Comparison of ENCODE assay signal across 11 cellular contexts in genomic region chr21:38659936-38660332, GRCh38.
A peak's percentile ranks its signal among the peaks of the same experiment; 100 is the strongest.
DNase-seq lines count a peak whose midpoint lies in the region; ATAC-seq, FAIRE-seq and TF ChIP-seq lines count a peak whose summit lies in the region.
"Had no signal": no experiment of that assay in that cellular context is flagged by ENCODE, and none has a peak within 500 bp of the region (broad histone marks: within the 10 kb centered on the region; RNA-seq: fewer than 3 reads in every experiment).

No MANE protein-coding gene starts in this region.

- H2AFZ ChIP-seq in astrocyte (ENCODE audit: low read depth, low read length) = no peak overlapping the region

- no peak for FAIRE-seq in astrocyte (lab: Jason Lieb, UNC)

- intact Hi-C loops in transverse colon (cut with DNase I; ENCODE audit: low total_unique reads) = no loop called here

- H3K27me3 ChIP-seq in astrocyte (ENCODE audit: insufficient read depth, low read length) = peaks cover 78% of the 10 kb centered on the region
- peaks cover 72% of the 10 kb centered on the region for H3K27me3 ChIP-seq in transverse colon

- DNase-seq in activated naive CD4-positive, alpha-beta T cell treated with anti-CD3 and anti-CD28 coated beads, Interleukin-2, amount 10 ng/mL, durations not matched to agents 7 days and 5 days = no peak
- DNase-seq in activated naive CD4-positive, alpha-beta T cell treated with Interleukin-2 at 50 U/mL for 16 hours = no peak
- no peak for DNase-seq in astrocyte (ENCODE audit: low read depth)
- no peak for DNase-seq in mesothelial cell of epicardium (ENCODE audit: low spot score in 2 of 2, unreplicated experiment in 2 of 2)
- DNase-seq in transverse colon = no peak
- no peak for DNase-seq in GOT3 (lab: John Stamatoyannopoulos, UW)
- DNase-seq in foreskin melanocyte = no peak
- DNase-seq: NCI-H187 treated with DMSO at 0.1 percent for 48 hours had no signal

- H3K4me3 ChIP-seq in astrocyte (ENCODE audit: insufficient read depth, low read depth, low read length) = no peak overlapping the region
- H3K4me3 ChIP-seq in transverse colon = peak overlapping the region in 3 of 4 donors; percentile 25 to 74 (median 46)

- TF ChIP-seq CTCF in astrocyte (IDR thresholded peaks at IDR 0.05; ENCODE audit: insufficient read depth, low read depth, low read length) = no peak
- TF ChIP-seq CTCF in mesothelial cell of epicardium (IDR thresholded peaks at IDR 0.05; ENCODE audit: unreplicated experiment) = no peak
- no peak for TF ChIP-seq CTCF in transverse colon (IDR thresholded peaks at IDR 0.05)

- CTCF ChIA-PET in activated naive CD4-positive, alpha-beta T cell treated with anti-CD3 and anti-CD28 coated beads, Interleukin-2, amount 10 ng/mL, durations not matched to agents 7 days and 5 days (lab: Charles Lee) = no interaction called here

- peak overlapping the region; percentile 14 for H3K27ac Mint-ChIP-seq in activated naive CD4-positive, alpha-beta T cell treated with anti-CD3 and anti-CD28 coated beads, Interleukin-2, amount 10 ng/mL, durations not matched to agents 7 days and 5 days
- H3K27ac Mint-ChIP-seq in astrocyte (ENCODE audit: unreplicated experiment) = no peak overlapping the region
- H3K27ac Mint-ChIP-seq in mesothelial cell of epicardium = no peak overlapping the region

- H3K9me3 Mint-ChIP-seq in activated naive CD4-positive, alpha-beta T cell treated with anti-CD3 and anti-CD28 coated beads, Interleukin-2, amount 10 ng/mL, durations not matched to agents 7 days and 5 days = no peaks in the 10 kb centered on the region
- H3K9me3 Mint-ChIP-seq in astrocyte (ENCODE audit: unreplicated experiment) (no peaks in the 10 kb centered on the region), mesothelial cell of epicardium (no peaks in the 10 kb centered on the region)

- no peak overlapping the region for H3K9ac ChIP-seq in astrocyte (ENCODE audit: low read length)

- H4K20me1 ChIP-seq in astrocyte (ENCODE audit: insufficient read depth, low read length) = no peaks in the 10 kb centered on the region

- in situ Hi-C loops in transverse colon (cut with MboI; ENCODE audit: low pct_ligation_motif_present in 1 of 4, low pct_unique_long_range_greater_than_20kb in 1 of 4, low sequenced_read_pairs in 3 of 4) = no loop called here

- ATAC-seq in HG02884 (IDR thresholded peaks at IDR 0.05; ENCODE audit: unreplicated experiment) = no peak
- ATAC-seq: sciatic nerve had no signal

- H3K4me1 Mint-ChIP-seq in activated naive CD4-positive, alpha-beta T cell treated with anti-CD3 and anti-CD28 coated beads, Interleukin-2, amount 10 ng/mL, durations not matched to agents 7 days and 5 days = peaks cover 14% of the 10 kb centered on the region
- H3K4me1 Mint-ChIP-seq in astrocyte (ENCODE audit: low read depth, unreplicated experiment) (peaks cover 5% of the 10 kb centered on the region), mesothelial cell of epicardium (peaks cover 16% of the 10 kb centered on the region)

- no peak for TF ChIP-seq EP300 in transverse colon (IDR thresholded peaks at IDR 0.05; ENCODE audit: low read depth)

- H3K27me3 Mint-ChIP-seq in activated naive CD4-positive, alpha-beta T cell treated with anti-CD3 and anti-CD28 coated beads, Interleukin-2, amount 10 ng/mL, durations not matched to agents 7 days and 5 days = peaks cover 65% of the 10 kb centered on the region
- peaks cover 57% of the 10 kb centered on the region for H3K27me3 Mint-ChIP-seq in astrocyte (ENCODE audit: low read depth, unreplicated experiment)
- peaks cover 93% of the 10 kb centered on the region for H3K27me3 Mint-ChIP-seq in mesothelial cell of epicardium (ENCODE audit: low read depth)

- WGBS in transverse colon (ENCODE audit: low coverage in 1 of 2), 2 donors = 49% methylated on average over 14 of the region's 16 CpGs; no CpG with 5 or more reads in 1 of the 2 donors

- TF ChIP-seq POLR2A in transverse colon (IDR thresholded peaks at IDR 0.05) = no peak

- peak overlapping the region; percentile 47 for H3K4me3 Mint-ChIP-seq in activated naive CD4-positive, alpha-beta T cell treated with anti-CD3 and anti-CD28 coated beads, Interleukin-2, amount 10 ng/mL, durations not matched to agents 7 days and 5 days
- H3K4me3 Mint-ChIP-seq in astrocyte (ENCODE audit: unreplicated experiment) (peak overlapping the region; percentile 76), mesothelial cell of epicardium (peak overlapping the region; percentile 61)

- H3K36me3 ChIP-seq in astrocyte (ENCODE audit: insufficient read depth, low read length) (no peaks in the 10 kb centered on the region), transverse colon (no peaks in the 10 kb centered on the region)

- H3K27ac ChIP-seq in astrocyte (ENCODE audit: low read depth, low read length) (no peak overlapping the region), transverse colon (no peak overlapping the region)
- H3K27ac ChIP-seq: epithelial cell of prostate had no signal

- H3K36me3 Mint-ChIP-seq in activated naive CD4-positive, alpha-beta T cell treated with anti-CD3 and anti-CD28 coated beads, Interleukin-2, amount 10 ng/mL, durations not matched to agents 7 days and 5 days = no peaks in the 10 kb centered on the region
- H3K36me3 Mint-ChIP-seq in astrocyte (ENCODE audit: low read depth, unreplicated experiment) (no peaks in the 10 kb centered on the region), mesothelial cell of epicardium (no peaks in the 10 kb centered on the region)

- H3K79me2 ChIP-seq in astrocyte (ENCODE audit: insufficient read depth, low read length) = no peaks in the 10 kb centered on the region

- H3K4me1 ChIP-seq in astrocyte (ENCODE audit: insufficient read depth, low read length) (peaks cover 8% of the 10 kb centered on the region), transverse colon (peaks cover 0 to 26% (median 18%) of the 10 kb centered on the region in 4 donors)

- no peaks in the 10 kb centered on the region for H3K9me3 ChIP-seq in astrocyte (ENCODE audit: insufficient read depth, low read depth, low read length)
- no peaks in the 10 kb centered on the region for H3K9me3 ChIP-seq in transverse colon

- H3K4me2 ChIP-seq in astrocyte (ENCODE audit: low read length) = peak overlapping the region; percentile 82
